ENCODE assay signal across 11 cellular contexts in the genomic region with DNA sequence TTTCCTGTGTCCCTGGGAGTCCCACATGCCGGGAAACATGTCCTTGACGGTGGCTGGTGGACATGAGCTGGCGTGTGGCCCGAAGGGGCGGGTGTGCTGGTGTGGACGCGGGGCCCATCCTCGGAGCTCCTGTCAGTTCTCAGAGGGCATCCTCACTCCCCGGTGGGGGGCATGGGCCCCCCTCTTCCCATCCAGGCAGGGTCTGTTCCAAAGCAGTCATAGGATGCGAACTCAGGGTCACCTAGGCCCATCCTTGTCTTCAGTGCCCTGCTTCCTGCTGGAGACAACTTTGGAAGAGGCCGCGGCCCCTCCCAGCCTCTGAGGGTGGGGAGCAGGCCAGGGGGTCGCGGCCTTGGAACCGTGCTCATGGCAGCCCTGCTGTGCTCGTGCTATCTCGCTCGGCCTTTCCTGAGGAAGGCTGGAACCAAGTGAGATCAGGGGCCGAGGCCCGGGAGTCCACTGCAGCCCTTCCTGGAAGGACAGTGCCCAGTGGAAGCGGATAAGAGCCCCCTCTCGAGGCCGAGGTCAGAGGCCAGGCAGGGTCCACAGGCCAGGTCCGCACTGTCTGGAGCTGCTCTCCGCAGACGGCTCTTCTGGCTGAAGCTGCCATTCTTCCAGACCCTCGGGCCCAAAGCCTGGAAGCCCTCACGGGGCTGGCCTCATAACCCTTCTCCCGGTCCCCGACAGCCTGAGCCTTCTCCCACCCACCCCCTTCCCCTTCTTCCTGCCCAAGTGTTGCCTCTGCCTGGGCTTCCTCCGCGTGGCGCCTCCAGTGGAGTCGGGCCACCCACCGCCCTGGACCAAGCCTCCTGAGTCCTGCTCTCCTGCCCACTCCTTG. TPM values are rescaled to one million over a fixed set of nuclear protein-coding genes. Genes with fewer than 3 reads are reported as not detected.
DNase-seq lines count a peak whose midpoint lies in the region; ATAC-seq and TF ChIP-seq lines count a peak whose summit lies in the region.
"Had no signal": no experiment of that assay in that cellular context is flagged by ENCODE, and none has a peak within 500 bp of the region (broad histone marks: within the 10 kb centered on the region; RNA-seq: fewer than 3 reads in every experiment).

No MANE protein-coding gene starts in this region.

- ATAC-seq in activated CD8-positive, alpha-beta T cell treated with anti-CD3 and anti-CD28 coated beads for 36 hours, result no peak
- ATAC-seq in left cardiac atrium (peak; percentile 2 to 8), sciatic nerve (no peak), omental fat pad (ENCODE audit: low FRiP score) (no peak), GM21423 (IDR thresholded peaks at IDR 0.05; ENCODE audit: unreplicated experiment) (no peak)

- peaks cover 4% of the 10 kb centered on the region; the same call in 1 of the 2 replicates for H4K20me1 ChIP-seq in DOHH2 (ENCODE audit: control insufficient read depth, insufficient read depth, low read depth, low read length)

- POLR2A ChIA-PET in activated CD8-positive, alpha-beta T cell treated with anti-CD3 and anti-CD28 coated beads for 36 hours (lab: Charles Lee), result interaction anchor here (1.1 to 19.8 kb wide), 4 partner anchors 8 to 128 kb away, joined by 3 to 308 read pairs (median 4); a partner anchor contains a TSS

- no peaks in the 10 kb centered on the region for H3K9me2 ChIP-seq in DOHH2 (replicated peaks; ENCODE audit: control insufficient read depth, low read length)

- intact Hi-C loops in activated CD8-positive, alpha-beta T cell treated with anti-CD3 and anti-CD28 coated beads for 36 hours (cut with micrococcal nuclease), result no loop called here
- intact Hi-C loops in left cardiac atrium (cut with DNase I) (no loop called here), sciatic nerve (cut with DNase I) (no loop called here)

- peak overlapping the region; percentile 100 for H3K4me2 ChIP-seq in DOHH2 (ENCODE audit: low read length)

- peak overlapping the region; percentile 71 for H3K4me3 Mint-ChIP-seq in activated CD8-positive, alpha-beta T cell treated with anti-CD3 and anti-CD28 coated beads for 36 hours

- H3K79me2 ChIP-seq in DOHH2 (ENCODE audit: control insufficient read depth, low read length), result peaks cover 98% of the 10 kb centered on the region

- TF ChIP-seq CTCF in DOHH2 (IDR thresholded peaks at IDR 0.05; ENCODE audit: low read depth, low read length, poor library complexity, severe bottlenecking) (no peak), omental fat pad (IDR thresholded peaks at IDR 0.05) (no peak)
- TF ChIP-seq CTCF in activated CD8-positive, alpha-beta T cell treated with anti-CD3 and anti-CD28 coated beads for 36 hours (IDR thresholded peaks at IDR 0.05), result no peak

- peaks cover 36% of the 10 kb centered on the region for H3F3A ChIP-seq in DOHH2 (ENCODE audit: control insufficient read depth, insufficient read depth)

- peak overlapping the region; percentile 97 for H3K27ac Mint-ChIP-seq in activated CD8-positive, alpha-beta T cell treated with anti-CD3 and anti-CD28 coated beads for 36 hours

- H3K27me3 Mint-ChIP-seq in activated CD8-positive, alpha-beta T cell treated with anti-CD3 and anti-CD28 coated beads for 36 hours, result no peaks in the 10 kb centered on the region

- peaks cover 93% of the 10 kb centered on the region for H3K4me1 ChIP-seq in DOHH2 (ENCODE audit: control insufficient read depth, low read length)

- H3K9me3 ChIP-seq in DOHH2 (ENCODE audit: control insufficient read depth, insufficient read depth, low read length), result no peaks in the 10 kb centered on the region

- no peaks in the 10 kb centered on the region for H3K27me3 ChIP-seq in DOHH2 (ENCODE audit: control insufficient read depth, low read length)

- DNase-seq in activated CD8-positive, alpha-beta T cell treated with anti-CD3 and anti-CD28 coated beads for 36 hours, result no peak
- DNase-seq in left cardiac atrium (peak; percentile 78), sciatic nerve (ENCODE audit: low spot score) (peak; percentile 71), omental fat pad (ENCODE audit: low spot score) (no peak), iPS-NIHi7 (ENCODE audit: extremely low spot score) (no peak), DMS114 treated with DMSO at 0.1 percent for 48 hours (lab: John Stamatoyannopoulos, UW; ENCODE audit: unreplicated experiment) (no peak)
- DNase-seq: foreskin melanocyte, NCI-H1048, SHP77 treated with DMSO at 0.1 percent for 48 hours had no signal

- H3K27ac ChIP-seq in DOHH2 (ENCODE audit: low read depth, low read length), result peak overlapping the region; percentile 100

- H3K9me3 Mint-ChIP-seq in activated CD8-positive, alpha-beta T cell treated with anti-CD3 and anti-CD28 coated beads for 36 hours, result no peaks in the 10 kb centered on the region

- peak overlapping the region; percentile 78 for H3K4me3 ChIP-seq in DOHH2 (ENCODE audit: low read length)

- H3K36me3 Mint-ChIP-seq in activated CD8-positive, alpha-beta T cell treated with anti-CD3 and anti-CD28 coated beads for 36 hours (ENCODE audit: low read depth), result peaks cover 80% of the 10 kb centered on the region

- H3K36me3 ChIP-seq in DOHH2 (ENCODE audit: control insufficient read depth, low read length), result peaks cover 93% of the 10 kb centered on the region

- H3K4me1 Mint-ChIP-seq in activated CD8-positive, alpha-beta T cell treated with anti-CD3 and anti-CD28 coated beads for 36 hours (ENCODE audit: low read depth), result peaks cover 71% of the 10 kb centered on the region

- CTCF ChIA-PET in activated CD8-positive, alpha-beta T cell treated with anti-CD3 and anti-CD28 coated beads for 36 hours (lab: Charles Lee), result interaction anchor here (1.6 to 3.9 kb wide), 2 partner anchors 12 to 13 kb away, joined by 4 to 21 read pairs; a partner anchor contains a TSS

RNA-seq across cellular contexts. Expression of a gene that starts 8.7 kb away (rescaled TPM):
- 100 to 1,000 TPM; 303 to 305 TPM for total RNA-seq in activated CD8-positive, alpha-beta T cell treated with anti-CD3 and anti-CD28 coated beads for 36 hours
- total RNA-seq in left cardiac atrium, result 10 to 100 TPM; 51.6 to 52.6 TPM
- total RNA-seq in sciatic nerve, result 61.7 TPM
- total RNA-seq in omental fat pad, result 100 to 1,000 TPM in 1 of 4 donors, 10 to 100 TPM in 3; 42.6 to 106 (median 50.7) TPM

RNA-seq across cellular contexts. Expression of a gene that starts 14.1 kb away (rescaled TPM):
- 10 to 100 TPM; 75.4 to 78.7 TPM for total RNA-seq in activated CD8-positive, alpha-beta T cell treated with anti-CD3 and anti-CD28 coated beads for 36 hours
- total RNA-seq in left cardiac atrium (10 to 100 TPM; 22.1 to 22.6 TPM), sciatic nerve (69.7 TPM), omental fat pad (10 to 100 TPM; 18.6 to 78.2 (median 28.6) TPM)

RNA-seq across cellular contexts. Expression of a gene that starts 28.3 kb away (rescaled TPM):
- total RNA-seq in activated CD8-positive, alpha-beta T cell treated with anti-CD3 and anti-CD28 coated beads for 36 hours, result 1 to 10 TPM; 7.4 to 9.1 TPM
- total RNA-seq in left cardiac atrium, result 10 to 100 TPM; 18.1 to 22.2 TPM
- 40.7 TPM for total RNA-seq in sciatic nerve
- 10 to 100 TPM; 22.6 to 44.6 (median 28.3) TPM for total RNA-seq in omental fat pad

Comparison
In these comparisons a context has a peak if more than half of its experiments do, and no peak if none do; other contexts are left out.
1. ATAC-seq: peak in left cardiac atrium (2 of 2); none in activated CD8-positive, alpha-beta T cell treated with anti-CD3 and anti-CD28 coated beads for 36 hours (single experiment), sciatic nerve (single experiment), omental fat pad (single experiment) and GM21423 (single experiment).
2. DNase-seq: peak in left cardiac atrium (single experiment) and sciatic nerve (single experiment); none in activated CD8-positive, alpha-beta T cell treated with anti-CD3 and anti-CD28 coated beads for 36 hours (single experiment), omental fat pad (single experiment), iPS-NIHi7 (single experiment) and DMS114 treated with DMSO at 0.1 percent for 48 hours (single experiment).